Comparison of ENCODE assay signal across 35 cellular contexts in genomic region chr16:66379571-66379941, GRCh38. TPM values are rescaled to one million over a fixed set of nuclear protein-coding genes. Genes with fewer than 3 reads are reported as not detected.
"Had no signal": no experiment of that assay in that cellular context is flagged by ENCODE, and none has a peak within 500 bp of the region (broad histone marks: within the 10 kb centered on the region; RNA-seq: fewer than 3 reads in every experiment).

No MANE protein-coding gene starts in this region.

- ATAC-seq: gastroesophageal sphincter, heart left ventricle, left lung, lower lobe of right lung, sciatic nerve, SK-N-SH treated with all-trans-retinoic acid at 6 μM for 48 hours, WTC11 had no signal

- DNase-seq: activated CD4-positive, alpha-beta memory T cell treated with anti-CD3 and anti-CD28 coated beads, Interleukin-2, amount 10 ng/mL, durations not matched to agents 7 days and 5 days; activated CD4-positive, alpha-beta T cell treated with anti-CD3 and anti-CD28 coated beads for 1 hour; activated CD4-positive, alpha-beta T cell treated with anti-CD3 and anti-CD28 coated beads, Interleukin-2, amount 10 ng/mL, durations not matched to agents 7 days and 5 days; activated CD8-positive, alpha-beta memory T cell treated with anti-CD3 and anti-CD28 coated beads, Interleukin-2, amount 50 U/mL, for 48 hours; activated naive CD4-positive, alpha-beta T cell treated with Interleukin-2 at 50 U/mL for 16 hours; activated T-cell treated with anti-CD3 and anti-CD28 coated beads, Interleukin-2, amount 50 U/mL, for 24 hours; anterior cingulate cortex; erythroblast; heart left ventricle; kidney glomerular epithelial cell; lower lobe of right lung; mesendoderm; ovary; stimulated activated CD4-positive, alpha-beta T cell treated with anti-CD3 and anti-CD28 coated beads, Interleukin-15, amount 100 ng/mL, for 24 hours; stimulated activated CD4-positive, alpha-beta T cell treated with anti-CD3 and anti-CD28 coated beads, Interleukin-2, amount 100 ng/mL, for 24 hours; stimulated activated naive CD4-positive, alpha-beta T cell treated with Interleukin-2 at 50 U/mL for 16 hours; T-helper 2 cell; testis; transverse colon had no signal

- H3K4me1 Mint-ChIP-seq: activated CD4-positive, alpha-beta memory T cell treated with anti-CD3 and anti-CD28 coated beads, Interleukin-2, amount 10 ng/mL, durations not matched to agents 7 days and 5 days; activated CD4-positive, alpha-beta T cell treated with anti-CD3 and anti-CD28 coated beads, Interleukin-2, amount 10 ng/mL, durations not matched to agents 7 days and 5 days; central memory CD8-positive, alpha-beta T cell had no signal

- H3K27ac Mint-ChIP-seq: activated CD4-positive, alpha-beta memory T cell treated with anti-CD3 and anti-CD28 coated beads, Interleukin-2, amount 10 ng/mL, durations not matched to agents 7 days and 5 days; activated CD4-positive, alpha-beta T cell treated with anti-CD3 and anti-CD28 coated beads, Interleukin-2, amount 10 ng/mL, durations not matched to agents 7 days and 5 days; activated naive CD8-positive, alpha-beta T cell; activated T-cell treated with anti-CD3 and anti-CD28 coated beads, Interleukin-2, amount 50 U/mL, for 24 hours; activated T-helper 2 cell treated with anti-CD3 and anti-CD28 coated beads, Interferon-gamma antibody, Interleukin-2, Interleukin-4, amounts not matched to agents 10 μg/mL and 5 μg/mL and 100 μg/mL, durations not matched to agents 14 hours and 24 hours and 36 hours; dendritic cell treated with granulocyte-macrophage colony-stimulating factor and Interleukin-4, amounts not matched to agents 40 ng/mL and 50 ng/mL, for 4 days; progenitor cell of endocrine pancreas; WTC11 had no signal

- H3K36me3 ChIP-seq: left lung, lower lobe of right lung, neutrophil, ovary, transverse colon, vagina had no signal

- H3K9me3 ChIP-seq: gastroesophageal sphincter, heart left ventricle, left lung, lower lobe of right lung, neutrophil, ovary, testis, transverse colon, vagina had no signal

- H3K4me3 Mint-ChIP-seq: activated CD4-positive, alpha-beta memory T cell treated with anti-CD3 and anti-CD28 coated beads, Interleukin-2, amount 10 ng/mL, durations not matched to agents 7 days and 5 days; activated CD4-positive, alpha-beta T cell treated with anti-CD3 and anti-CD28 coated beads, Interleukin-2, amount 10 ng/mL, durations not matched to agents 7 days and 5 days; activated naive CD8-positive, alpha-beta T cell; activated T-cell treated with anti-CD3 and anti-CD28 coated beads, Interleukin-2, amount 50 U/mL, for 24 hours; central memory CD8-positive, alpha-beta T cell; dendritic cell treated with granulocyte-macrophage colony-stimulating factor and Interleukin-4, amounts not matched to agents 40 ng/mL and 50 ng/mL, for 4 days; nephron; WTC11 had no signal

- H3K4me1 ChIP-seq: testis had no signal

- H3K27me3 Mint-ChIP-seq: activated CD4-positive, alpha-beta T cell treated with anti-CD3 and anti-CD28 coated beads, Interleukin-2, amount 10 ng/mL, durations not matched to agents 7 days and 5 days; activated naive CD8-positive, alpha-beta T cell; activated T-cell treated with anti-CD3 and anti-CD28 coated beads, Interleukin-2, amount 50 U/mL, for 24 hours; central memory CD8-positive, alpha-beta T cell; progenitor cell of endocrine pancreas had no signal

- H3K9me3 Mint-ChIP-seq: activated CD4-positive, alpha-beta T cell treated with anti-CD3 and anti-CD28 coated beads, Interleukin-2, amount 10 ng/mL, durations not matched to agents 7 days and 5 days; activated T-cell treated with anti-CD3 and anti-CD28 coated beads, Interleukin-2, amount 50 U/mL, for 24 hours; dendritic cell treated with granulocyte-macrophage colony-stimulating factor and Interleukin-4, amounts not matched to agents 40 ng/mL and 50 ng/mL, for 4 days had no signal

- H3K27ac ChIP-seq: gastroesophageal sphincter, left lung, lower lobe of right lung, neutrophil, ovary, skin epidermis, testis, transverse colon, vagina had no signal

- H3K36me3 Mint-ChIP-seq: activated naive CD8-positive, alpha-beta T cell; WTC11 had no signal

- H3K27me3 ChIP-seq: gastroesophageal sphincter, heart left ventricle, left lung, neutrophil, ovary, testis, transverse colon, vagina had no signal

- H3K4me3 ChIP-seq: gastroesophageal sphincter, heart left ventricle, left lung, lower lobe of right lung, ovary, skin epidermis, testis, transverse colon, vagina had no signal

RNA-seq across cellular contexts. Expression of gene CDH5, which starts 13.1 kb away (rescaled TPM):
- total RNA-seq: activated CD4-positive, alpha-beta memory T cell treated with anti-CD3 and anti-CD28 coated beads, Interleukin-2, amount 10 ng/mL, durations not matched to agents 7 days and 5 days; activated CD4-positive, alpha-beta T cell treated with anti-CD3 and anti-CD28 coated beads, Interleukin-2, amount 10 ng/mL, durations not matched to agents 7 days and 5 days; activated T-helper 2 cell treated with anti-CD3 and anti-CD28 coated beads, Interferon-gamma antibody, Interleukin-2, Interleukin-4, amounts not matched to agents 10 μg/mL and 5 μg/mL and 100 μg/mL, durations not matched to agents 14 hours and 24 hours and 36 hours; bronchial epithelial cell had no signal

RNA-seq across cellular contexts. Expression of gene BEAN1, which starts 47.5 kb away (rescaled TPM):
- total RNA-seq: activated CD4-positive, alpha-beta memory T cell treated with anti-CD3 and anti-CD28 coated beads, Interleukin-2, amount 10 ng/mL, durations not matched to agents 7 days and 5 days; activated CD4-positive, alpha-beta T cell treated with anti-CD3 and anti-CD28 coated beads, Interleukin-2, amount 10 ng/mL, durations not matched to agents 7 days and 5 days; activated T-helper 2 cell treated with anti-CD3 and anti-CD28 coated beads, Interferon-gamma antibody, Interleukin-2, Interleukin-4, amounts not matched to agents 10 μg/mL and 5 μg/mL and 100 μg/mL, durations not matched to agents 14 hours and 24 hours and 36 hours; bronchial epithelial cell; mononuclear cell; progenitor cell of endocrine pancreas; vagina; WTC11 had no signal
